In genomic region chr2:27753744-27754588, GRCh38 we compare ENCODE assay signal across 1 cellular context.
A peak's percentile ranks its signal among the peaks of the same experiment; 100 is the strongest.
TF ChIP-seq lines count a peak whose summit lies in the region.

No MANE protein-coding gene starts in this region.

TF ChIP-seq in HepG2, 621 proteins besides CTCF, POLR2A, EP300 and RAD21 (continued from another document and continues in another):
- no peak for TF ChIP-seq DZIP1 (CRISPR knock-in tag; IDR thresholded peaks at IDR 0.05)
- 0 out of 2 replicates have a peak, but pooled peaks have one; percentile 9 for TF ChIP-seq ETV5 (CRISPR knock-in tag; IDR thresholded peaks at IDR 0.05; ENCODE audit: borderline replicate concordance)
- no peak for TF ChIP-seq EZH2 (conservative IDR thresholded peaks at IDR 0.05; ENCODE audit: low read depth, low read length)
- TF ChIP-seq ZNF597 (CRISPR knock-in tag; IDR thresholded peaks at IDR 0.05), result no peak
- no peak for TF ChIP-seq HIVEP1 (CRISPR knock-in tag; IDR thresholded peaks at IDR 0.05)
- TF ChIP-seq TCF7L2 (IDR thresholded peaks at IDR 0.05; ENCODE audit: low read depth, low read length), result no peak
- TF ChIP-seq ZNF547 (CRISPR knock-in tag; IDR thresholded peaks at IDR 0.05), result no peak
- TF ChIP-seq TMF1 (CRISPR knock-in tag; IDR thresholded peaks at IDR 0.05; ENCODE audit: low read depth), result no peak
- 0 out of 2 replicates have a peak, but pooled peaks have one; percentile 18 for TF ChIP-seq PAXIP1 (CRISPR knock-in tag; conservative IDR thresholded peaks at IDR 0.05)
- no peak; the same call in 1 of the 2 replicates for TF ChIP-seq ZBTB38 (CRISPR knock-in tag; IDR thresholded peaks at IDR 0.05)
- TF ChIP-seq ZFP36 (IDR thresholded peaks at IDR 0.05; ENCODE audit: borderline replicate concordance, low read depth, low read length, partially characterized antibody), result peak; percentile 34
- no peak for TF ChIP-seq HNRNPK (IDR thresholded peaks at IDR 0.05; ENCODE audit: low read depth, low read length, poor library complexity, severe bottlenecking)
- TF ChIP-seq ZNF607 (CRISPR knock-in tag; IDR thresholded peaks at IDR 0.05; ENCODE audit: borderline replicate concordance), result no peak
- TF ChIP-seq KDM1A (CRISPR knock-in tag; IDR thresholded peaks at IDR 0.05), result 0 out of 2 replicates have a peak, but pooled peaks have one; percentile 54
- TF ChIP-seq TBX2 (CRISPR knock-in tag; IDR thresholded peaks at IDR 0.05; ENCODE audit: borderline replicate concordance), result peak; percentile 54
- peak; percentile 91; the same call in 1 of the 2 replicates for TF ChIP-seq MTERF4 (CRISPR knock-in tag; IDR thresholded peaks at IDR 0.05)
- no peak for TF ChIP-seq ZNF781 (CRISPR knock-in tag; IDR thresholded peaks at IDR 0.05; ENCODE audit: borderline replicate concordance, not compliant biosample characterization)
- no peak for TF ChIP-seq ZNF678 (CRISPR knock-in tag; IDR thresholded peaks at IDR 0.05)
- no peak for TF ChIP-seq NRL (CRISPR knock-in tag; IDR thresholded peaks at IDR 0.05; ENCODE audit: borderline replicate concordance)
- TF ChIP-seq ZNF260 (CRISPR knock-in tag; IDR thresholded peaks at IDR 0.05; ENCODE audit: borderline replicate concordance, low read depth), result no peak
- TF ChIP-seq FOXC1 (CRISPR knock-in tag; IDR thresholded peaks at IDR 0.05; ENCODE audit: borderline replicate concordance), result peak; percentile 43; the same call in 1 of the 2 replicates
- TF ChIP-seq ZMYM2 (CRISPR knock-in tag; IDR thresholded peaks at IDR 0.05), result no peak
- no peak for TF ChIP-seq PRDM15 (CRISPR knock-in tag; IDR thresholded peaks at IDR 0.05)
- TF ChIP-seq XBP1 (CRISPR knock-in tag; IDR thresholded peaks at IDR 0.05), result no peak
- 0 out of 2 replicates have a peak, but pooled peaks have one; percentile 25 for TF ChIP-seq KDM5A (IDR thresholded peaks at IDR 0.05; ENCODE audit: borderline replicate concordance, low read length)
- TF ChIP-seq KIAA2018 (CRISPR knock-in tag; IDR thresholded peaks at IDR 0.05; ENCODE audit: borderline replicate concordance), result no peak
- no peak for TF ChIP-seq MED8 (CRISPR knock-in tag; IDR thresholded peaks at IDR 0.05; ENCODE audit: insufficient replicate concordance)
- TF ChIP-seq STAG1 (CRISPR knock-in tag; IDR thresholded peaks at IDR 0.05), result peak; percentile 99
- no peak for TF ChIP-seq PHB2 (IDR thresholded peaks at IDR 0.05; ENCODE audit: partially characterized antibody)
- no peak for TF ChIP-seq ZNF720 (CRISPR knock-in tag; IDR thresholded peaks at IDR 0.05)
- TF ChIP-seq GATAD1 (CRISPR knock-in tag; IDR thresholded peaks at IDR 0.05), result peak; percentile 71
- no peak for TF ChIP-seq BCL3 (CRISPR knock-in tag; IDR thresholded peaks at IDR 0.05)
- TF ChIP-seq ADNP (CRISPR knock-in tag; IDR thresholded peaks at IDR 0.05), result no peak
- no peak for TF ChIP-seq ATF3 (CRISPR knock-in tag; IDR thresholded peaks at IDR 0.05)
- TF ChIP-seq MLLT10 (CRISPR knock-in tag; IDR thresholded peaks at IDR 0.05), result no peak
- no peak for TF ChIP-seq ZNF883 (CRISPR knock-in tag; IDR thresholded peaks at IDR 0.05; ENCODE audit: not compliant biosample characterization)
